26 cellular contexts compared by ENCODE assay signal in the genomic region with DNA sequence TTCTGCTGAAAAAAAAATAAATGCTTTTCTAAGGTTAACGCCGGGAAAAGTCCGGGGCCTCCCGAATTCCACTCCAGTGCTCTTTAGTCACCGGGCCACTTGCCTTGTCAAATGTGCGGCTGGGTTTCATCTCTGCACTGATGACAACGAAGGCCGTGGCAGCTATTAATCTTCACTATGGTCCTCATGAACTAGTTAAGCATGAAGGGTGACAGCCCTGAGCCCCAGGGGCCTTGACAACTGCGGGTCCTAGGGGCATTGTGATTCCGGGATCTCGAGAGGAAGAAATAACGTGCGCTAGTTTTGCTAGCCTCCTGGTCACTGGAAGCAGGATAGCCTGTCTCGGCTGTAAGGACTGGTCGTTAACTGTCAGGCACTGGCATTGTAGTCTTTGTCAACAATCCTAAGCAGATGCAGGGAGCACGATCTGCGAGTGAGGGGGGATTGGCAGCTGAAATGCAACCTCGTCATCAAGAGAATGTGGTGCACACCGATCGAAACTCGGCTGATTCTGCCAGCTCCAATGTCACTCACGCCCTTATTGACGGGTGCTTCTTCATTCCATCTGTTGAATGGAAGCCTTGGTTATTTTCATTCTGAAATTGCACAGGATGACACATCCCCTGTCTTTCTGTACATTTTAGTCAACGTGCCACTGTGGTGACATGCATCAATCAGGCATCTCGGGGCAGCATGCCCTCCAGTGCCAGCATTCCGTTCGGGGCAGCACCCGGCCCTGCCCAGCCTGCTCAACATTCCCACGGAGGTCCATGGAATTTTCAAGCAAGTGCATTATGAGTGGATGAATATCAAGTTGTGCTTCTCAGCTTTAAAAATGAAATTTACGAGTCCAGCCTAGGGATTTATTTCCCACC.
"Had no signal": no experiment of that assay in that cellular context is flagged by ENCODE, and none has a peak within 500 bp of the region (broad histone marks: within the 10 kb centered on the region; RNA-seq: fewer than 3 reads in every experiment).

No MANE protein-coding gene starts in this region.

- H3K9me3 ChIP-seq: breast epithelium, neutrophil, pancreas, psoas muscle, spleen, tibial nerve, uterus had no signal

- ATAC-seq: effector memory CD8-positive, alpha-beta T cell; left cardiac atrium; natural killer cell treated with Interleukin-12 subunit alpha and Interleukin-12 subunit beta and Interleukin-15 and Interleukin-18, amount 100 ng/mL, for 72 hours; pancreas; right cardiac atrium had no signal

- H3K4me3 ChIP-seq: breast epithelium, coronary artery, dorsolateral prefrontal cortex, pancreas, psoas muscle, SK-N-MC, spleen, tibial nerve, uterus had no signal

- H3K36me3 ChIP-seq: breast epithelium, neutrophil, pancreas, spleen, tibial nerve, uterus had no signal

- H3K27me3 ChIP-seq: tibial nerve, uterus had no signal

- H3K4me1 ChIP-seq: breast epithelium, pancreas, psoas muscle, spleen, tibial nerve, uterus had no signal

- DNase-seq: activated CD4-positive, alpha-beta T cell treated with anti-CD3 and anti-CD28 coated beads for 4 hours; activated CD4-positive, alpha-beta T cell treated with anti-CD3 and anti-CD28 coated beads, Interleukin-2, amount 50 U/mL, for 48 hours; activated CD4-positive, CD25-positive, alpha-beta regulatory T cell; activated CD8-positive, alpha-beta memory T cell treated with anti-CD3 and anti-CD28 coated beads for 24 hours; activated gamma-delta T cell; activated naive CD4-positive, alpha-beta T cell treated with anti-CD3 and anti-CD28 coated beads, Interleukin-2, amount 50 U/mL, for 16 hours; activated T-cell treated with anti-CD3 and anti-CD28 coated beads, Interleukin-2, amount 50 U/mL, for 1 hour; amniotic stem cell; cerebellar nuclear complex; dorsolateral prefrontal cortex; effector memory CD8-positive, alpha-beta T cell; erythroblast; islet precursor cell; left cardiac atrium; pancreas; psoas muscle; right cardiac atrium; spleen; stimulated activated naive CD4-positive, alpha-beta T cell treated with Interleukin-2 at 50 U/mL for 16 hours; uterus had no signal

- H3K27ac ChIP-seq: breast epithelium, coronary artery, dorsolateral prefrontal cortex, neutrophil, pancreas, psoas muscle, SK-N-MC, spleen, tibial nerve, uterus had no signal
